ENCODE assay signal across 1 cellular context in genomic region chr18:30987479-30988241, GRCh38.
TF ChIP-seq lines count a peak whose summit lies in the region.

No MANE protein-coding gene starts in this region.

TF ChIP-seq in GM23338, 12 proteins besides CTCF, POLR2A, EP300 and RAD21 (continued from another document):
- TF ChIP-seq, protein P1, sequence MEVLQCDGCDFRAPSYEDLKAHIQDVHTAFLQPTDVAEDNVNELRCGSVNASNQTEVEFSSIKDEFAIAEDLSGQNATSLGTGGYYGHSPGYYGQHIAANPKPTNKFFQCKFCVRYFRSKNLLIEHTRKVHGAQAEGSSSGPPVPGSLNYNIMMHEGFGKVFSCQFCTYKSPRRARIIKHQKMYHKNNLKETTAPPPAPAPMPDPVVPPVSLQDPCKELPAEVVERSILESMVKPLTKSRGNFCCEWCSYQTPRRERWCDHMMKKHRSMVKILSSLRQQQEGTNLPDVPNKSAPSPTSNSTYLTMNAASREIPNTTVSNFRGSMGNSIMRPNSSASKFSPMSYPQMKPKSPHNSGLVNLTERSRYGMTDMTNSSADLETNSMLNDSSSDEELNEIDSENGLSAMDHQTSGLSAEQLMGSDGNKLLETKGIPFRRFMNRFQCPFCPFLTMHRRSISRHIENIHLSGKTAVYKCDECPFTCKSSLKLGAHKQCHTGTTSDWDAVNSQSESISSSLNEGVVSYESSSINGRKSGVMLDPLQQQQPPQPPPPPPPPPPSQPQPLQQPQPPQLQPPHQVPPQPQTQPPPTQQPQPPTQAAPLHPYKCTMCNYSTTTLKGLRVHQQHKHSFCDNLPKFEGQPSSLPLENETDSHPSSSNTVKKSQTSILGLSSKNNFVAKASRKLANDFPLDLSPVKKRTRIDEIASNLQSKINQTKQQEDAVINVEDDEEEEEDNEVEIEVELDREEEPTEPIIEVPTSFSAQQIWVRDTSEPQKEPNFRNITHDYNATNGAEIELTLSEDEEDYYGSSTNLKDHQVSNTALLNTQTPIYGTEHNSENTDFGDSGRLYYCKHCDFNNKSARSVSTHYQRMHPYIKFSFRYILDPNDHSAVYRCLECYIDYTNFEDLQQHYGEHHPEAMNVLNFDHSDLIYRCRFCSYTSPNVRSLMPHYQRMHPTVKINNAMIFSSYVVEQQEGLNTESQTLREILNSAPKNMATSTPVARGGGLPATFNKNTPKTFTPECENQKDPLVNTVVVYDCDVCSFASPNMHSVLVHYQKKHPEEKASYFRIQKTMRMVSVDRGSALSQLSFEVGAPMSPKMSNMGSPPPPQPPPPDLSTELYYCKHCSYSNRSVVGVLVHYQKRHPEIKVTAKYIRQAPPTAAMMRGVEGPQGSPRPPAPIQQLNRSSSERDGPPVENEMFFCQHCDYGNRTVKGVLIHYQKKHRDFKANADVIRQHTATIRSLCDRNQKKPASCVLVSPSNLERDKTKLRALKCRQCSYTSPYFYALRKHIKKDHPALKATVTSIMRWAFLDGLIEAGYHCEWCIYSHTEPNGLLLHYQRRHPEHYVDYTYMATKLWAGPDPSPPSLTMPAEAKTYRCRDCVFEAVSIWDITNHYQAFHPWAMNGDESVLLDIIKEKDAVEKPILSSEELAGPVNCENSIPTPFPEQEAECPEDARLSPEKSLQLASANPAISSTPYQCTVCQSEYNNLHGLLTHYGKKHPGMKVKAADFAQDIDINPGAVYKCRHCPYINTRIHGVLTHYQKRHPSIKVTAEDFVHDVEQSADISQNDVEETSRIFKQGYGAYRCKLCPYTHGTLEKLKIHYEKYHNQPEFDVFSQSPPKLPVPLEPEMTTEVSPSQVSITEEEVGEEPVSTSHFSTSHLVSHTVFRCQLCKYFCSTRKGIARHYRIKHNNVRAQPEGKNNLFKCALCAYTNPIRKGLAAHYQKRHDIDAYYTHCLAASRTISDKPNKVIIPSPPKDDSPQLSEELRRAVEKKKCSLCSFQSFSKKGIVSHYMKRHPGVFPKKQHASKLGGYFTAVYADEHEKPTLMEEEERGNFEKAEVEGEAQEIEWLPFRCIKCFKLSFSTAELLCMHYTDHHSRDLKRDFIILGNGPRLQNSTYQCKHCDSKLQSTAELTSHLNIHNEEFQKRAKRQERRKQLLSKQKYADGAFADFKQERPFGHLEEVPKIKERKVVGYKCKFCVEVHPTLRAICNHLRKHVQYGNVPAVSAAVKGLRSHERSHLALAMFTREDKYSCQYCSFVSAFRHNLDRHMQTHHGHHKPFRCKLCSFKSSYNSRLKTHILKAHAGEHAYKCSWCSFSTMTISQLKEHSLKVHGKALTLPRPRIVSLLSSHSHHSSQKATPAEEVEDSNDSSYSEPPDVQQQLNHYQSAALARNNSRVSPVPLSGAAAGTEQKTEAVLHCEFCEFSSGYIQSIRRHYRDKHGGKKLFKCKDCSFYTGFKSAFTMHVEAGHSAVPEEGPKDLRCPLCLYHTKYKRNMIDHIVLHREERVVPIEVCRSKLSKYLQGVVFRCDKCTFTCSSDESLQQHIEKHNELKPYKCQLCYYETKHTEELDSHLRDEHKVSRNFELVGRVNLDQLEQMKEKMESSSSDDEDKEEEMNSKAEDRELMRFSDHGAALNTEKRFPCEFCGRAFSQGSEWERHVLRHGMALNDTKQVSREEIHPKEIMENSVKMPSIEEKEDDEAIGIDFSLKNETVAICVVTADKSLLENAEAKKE (CRISPR knock-in tag; IDR thresholded peaks at IDR 0.05) = no peak
- TF ChIP-seq JUNB (IDR thresholded peaks at IDR 0.05; ENCODE audit: unreplicated experiment) = no peak
